4 cellular contexts compared by ENCODE assay signal in the genomic region with DNA sequence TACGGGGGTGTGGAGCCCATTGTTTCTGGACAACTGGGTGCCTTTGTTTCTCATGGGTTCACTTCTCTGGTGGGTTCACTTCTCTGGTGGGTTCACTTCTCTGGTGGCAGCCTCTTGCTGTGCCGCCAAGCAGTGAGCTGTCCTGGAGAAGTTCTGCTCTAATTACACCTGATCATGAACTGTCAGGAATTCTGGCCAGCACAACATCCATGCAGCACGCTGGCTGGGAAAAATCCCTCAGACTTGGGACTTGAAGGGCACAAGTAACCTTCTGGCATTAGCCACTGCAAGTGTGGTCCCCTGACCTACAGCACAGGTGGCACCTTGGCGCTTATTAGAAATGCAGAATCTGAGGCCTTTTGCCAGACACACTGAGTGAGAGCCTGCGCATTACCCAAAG.
"Had no signal": no experiment of that assay in that cellular context is flagged by ENCODE, and none has a peak within 500 bp of the region (broad histone marks: within the 10 kb centered on the region; RNA-seq: fewer than 3 reads in every experiment).

No MANE protein-coding gene starts in this region.

- H3K36me3 Mint-ChIP-seq: IgD-negative memory B cell had no signal

- H3K4me1 Mint-ChIP-seq: IgD-negative memory B cell had no signal

- H3K27ac Mint-ChIP-seq: IgD-negative memory B cell had no signal

- H3K4me3 Mint-ChIP-seq: IgD-negative memory B cell had no signal

- DNase-seq: IMR-90, KBM-7, KG1 had no signal
